ENCODE assay signal across 18 cellular contexts in genomic region chr15:66359740-66360139, GRCh38. TPM values are rescaled to one million over a fixed set of nuclear protein-coding genes. Genes with fewer than 3 reads are reported as not detected.
A peak's percentile ranks its signal among the peaks of the same experiment; 100 is the strongest.
DNase-seq lines count a peak whose midpoint lies in the region; ATAC-seq, FAIRE-seq and TF ChIP-seq lines count a peak whose summit lies in the region.
"Had no signal": no experiment of that assay in that cellular context is flagged by ENCODE, and none has a peak within 500 bp of the region (broad histone marks: within the 10 kb centered on the region; RNA-seq: fewer than 3 reads in every experiment).

No MANE protein-coding gene starts in this region.

- no peak overlapping the region for H3K9ac ChIP-seq in K562 (ENCODE audit: insufficient read depth in 1 of 2, low read depth in 2 of 2, low read length in 2 of 2)
- H3K9ac ChIP-seq: GM23248 had no signal

- H2AFZ ChIP-seq in K562 (ENCODE audit: low read depth, low read length) = no peak overlapping the region
- H2AFZ ChIP-seq: GM23248 had no signal

- WGBS in K562 (ENCODE audit: insufficient coverage, low coverage, missing lambda C conversion rate) = 70% methylated on average over 7 of the region's 7 CpGs
- WGBS in gastroesophageal sphincter (ENCODE audit: low coverage in 1 of 2), 2 donors = 79 to 90% methylated on average over 6 to 7 of the region's 7 CpGs

- no peaks in the 10 kb centered on the region for H3K9me3 Mint-ChIP-seq in mesothelial cell of epicardium
- H3K9me3 Mint-ChIP-seq: activated naive CD8-positive, alpha-beta T cell treated with anti-CD3 and anti-CD28 coated beads for 36 hours; T-helper 1 cell treated with Interleukin-12 subunit alpha and Interleukin-12 subunit beta and Interleukin-4 antibody, amounts not matched to agents 30 μg/mL and 1 μg/mL, for 36 hours had no signal

- BruUV-seq in K562 (replicated peaks; lab: Mats Ljungman, UMichigan) = no TSS peak

- DNase-seq in ELR (ENCODE audit: low read depth) (peak; percentile 13), K562 (ENCODE audit: extremely low read depth in 1 of 4, low spot score in 3 of 4) (no peak), mesothelial cell of epicardium (ENCODE audit: low spot score in 2 of 2, unreplicated experiment in 2 of 2) (no peak), EL (no peak), SW 1271 (lab: John Stamatoyannopoulos, UW) (no peak), HK-2 (ENCODE audit: unreplicated experiment) (no peak)
- DNase-seq: activated naive CD8-positive, alpha-beta T cell treated with anti-CD3 and anti-CD28 coated beads for 36 hours; activated T-cell treated with anti-CD3 and anti-CD28 coated beads for 4 hours; central memory CD4-positive, alpha-beta T cell; DMS79; GM23248; left cardiac atrium; NCI-H526; stimulated activated CD4-positive, alpha-beta T cell treated with anti-CD3 and anti-CD28 coated beads, Interleukin-15, amount 100 ng/mL, for 24 hours had no signal

- no peak overlapping the region for H3K4me3 Mint-ChIP-seq in mesothelial cell of epicardium
- H3K4me3 Mint-ChIP-seq: activated naive CD8-positive, alpha-beta T cell treated with anti-CD3 and anti-CD28 coated beads for 36 hours; T-helper 1 cell treated with Interleukin-12 subunit alpha and Interleukin-12 subunit beta and Interleukin-4 antibody, amounts not matched to agents 30 μg/mL and 1 μg/mL, for 36 hours had no signal

- no peak for TF ChIP-seq RAD21 in K562 (CRISPR knock-in tag; conservative IDR thresholded peaks at IDR 0.05 in 1 of 2, IDR thresholded peaks at IDR 0.05 in 1 of 2)

- POLR2A ChIA-PET in HEK293 (lab: Yijun Ruan, JAX) (no interaction called here), K562 (lab: Yijun Ruan, JAX) (no interaction called here)

- H3K27ac ChIP-seq in HEK293 (ENCODE audit: extremely low read depth, low read depth, low read length) (no peak overlapping the region), K562 (ENCODE audit: extremely low read depth, low read depth, low read length) (no peak overlapping the region), gastroesophageal sphincter (no peak overlapping the region)
- H3K27ac ChIP-seq: GM23248 had no signal

- H3K4me1 ChIP-seq in HEK293 (ENCODE audit: control insufficient read depth, insufficient read depth, low read length) = peaks cover 5% of the 10 kb centered on the region; the same call in 1 of the 2 replicates
- peaks cover 4 to 16% of the 10 kb centered on the region in 2 experiments; a peak in 4 of 5 replicates for H3K4me1 ChIP-seq in K562 (replicated peaks in 1 of 2; ENCODE audit: control insufficient read depth in 2 of 2, insufficient read depth in 2 of 2, low read length in 2 of 2)
- peaks cover 0 to 14% (median 0%) of the 10 kb centered on the region in 3 donors for H3K4me1 ChIP-seq in gastroesophageal sphincter

- H3K27ac Mint-ChIP-seq in mesothelial cell of epicardium = peak overlapping the region; percentile 33
- H3K27ac Mint-ChIP-seq: activated naive CD8-positive, alpha-beta T cell treated with anti-CD3 and anti-CD28 coated beads for 36 hours; T-helper 1 cell treated with Interleukin-12 subunit alpha and Interleukin-12 subunit beta and Interleukin-4 antibody, amounts not matched to agents 30 μg/mL and 1 μg/mL, for 36 hours had no signal

- H3K27me3 Mint-ChIP-seq in mesothelial cell of epicardium (ENCODE audit: low read depth) = no peaks in the 10 kb centered on the region
- H3K27me3 Mint-ChIP-seq: activated naive CD8-positive, alpha-beta T cell treated with anti-CD3 and anti-CD28 coated beads for 36 hours had no signal

- no peak for FAIRE-seq in K562 (lab: Jason Lieb, UNC)

- peaks cover 15% of the 10 kb centered on the region for H3K4me1 Mint-ChIP-seq in mesothelial cell of epicardium

- H3K9me1 ChIP-seq in K562 (ENCODE audit: control insufficient read depth, insufficient read depth, low read length) = no peaks in the 10 kb centered on the region

- TF ChIP-seq CTCF in HEK293 (tag by site-specific recombination; IDR thresholded peaks at IDR 0.05) (no peak), K562 (IDR thresholded peaks at IDR 0.05 in 2 of 3, conservative IDR thresholded peaks at IDR 0.05 in 1 of 3; ENCODE audit: insufficient read depth in 2 of 3, low read depth in 1 of 3, low read length in 3 of 3) (no peak), mesothelial cell of epicardium (IDR thresholded peaks at IDR 0.05; ENCODE audit: unreplicated experiment) (no peak), gastroesophageal sphincter (IDR thresholded peaks at IDR 0.05) (no peak)

- H3K36me3 ChIP-seq in HEK293 (ENCODE audit: control insufficient read depth in 2 of 2, insufficient read depth in 1 of 2, low read length in 2 of 2) (no peaks in the 10 kb centered on the region), K562 (ENCODE audit: control insufficient read depth, insufficient read depth, low read length) (no peaks in the 10 kb centered on the region), gastroesophageal sphincter (no peaks in the 10 kb centered on the region)

- peaks cover 17% of the 10 kb centered on the region for H3K79me2 ChIP-seq in K562 (ENCODE audit: control insufficient read depth, insufficient read depth, low read length)

- CTCF ChIA-PET in HEK293 (lab: Yijun Ruan, JAX) = interaction anchor here (0.7 kb wide), 2 partner anchors 138 to 339 kb away, joined by 3 read pairs; no protein-coding TSS in a partner anchor
- CTCF ChIA-PET in K562 (lab: Yijun Ruan, JAX; ENCODE audit: low intra/inter-chr PET ratio) = no interaction called here

- no peaks in the 10 kb centered on the region for H4K20me1 ChIP-seq in K562 (replicated peaks; ENCODE audit: control insufficient read depth, insufficient read depth, low read length)

- H3K9me3 ChIP-seq in HEK293 (ENCODE audit: control insufficient read depth, insufficient read depth, low read depth, low read length) = no peaks in the 10 kb centered on the region
- no peaks in the 10 kb centered on the region for H3K9me3 ChIP-seq in K562 (replicated peaks; ENCODE audit: control insufficient read depth, insufficient read depth, low read depth, low read length)
- no peaks in the 10 kb centered on the region for H3K9me3 ChIP-seq in gastroesophageal sphincter

- H3K4me2 ChIP-seq in K562 (ENCODE audit: insufficient read depth, low read length) = no peak overlapping the region

- H3K27me3 ChIP-seq in K562 (ENCODE audit: control insufficient read depth in 2 of 2, insufficient read depth in 2 of 2, low read length in 2 of 2) (no peaks in the 10 kb centered on the region), gastroesophageal sphincter (no peaks in the 10 kb centered on the region)

- TF ChIP-seq EP300 in K562 (IDR thresholded peaks at IDR 0.05; ENCODE audit: low read length) = no peak
- no peak for TF ChIP-seq EP300 in gastroesophageal sphincter (IDR thresholded peaks at IDR 0.05)

- in situ Hi-C loops in K562 (cut with MboI) = no loop called here

- H3K36me3 Mint-ChIP-seq in mesothelial cell of epicardium = no peaks in the 10 kb centered on the region

- ATAC-seq in K562 = no peak
- no peak for ATAC-seq in gastroesophageal sphincter
- ATAC-seq: activated CD4-positive, CD25-positive, alpha-beta regulatory T cell treated with anti-CD3 and anti-CD28 coated beads, Interleukin-2, amount 50 U/mL, for 24 hours; left cardiac atrium had no signal

- TF ChIP-seq POLR2A in K562 (conservative IDR thresholded peaks at IDR 0.05) = no peak
- no peak for TF ChIP-seq POLR2A in gastroesophageal sphincter (IDR thresholded peaks at IDR 0.05)

- H3K4me3 ChIP-seq in HEK293 (ENCODE audit: low read depth, low read length) (no peak overlapping the region), K562 (no peak overlapping the region), gastroesophageal sphincter (no peak overlapping the region)
- H3K4me3 ChIP-seq: GM23248 had no signal

- intact Hi-C loops in K562 (cut with micrococcal nuclease) = no loop called here

RNA-seq across cellular contexts. Expression of gene TIPIN, which starts 3.3 kb away (rescaled TPM):
- 21.9 and 44.7 TPM in 2 replicates for total RNA-seq in K562 (2011; cell fraction: chromatin; rRNA removed; ENCODE audit: low replicate concordance)
- 15.3 and 17.0 TPM in 2 replicates for total RNA-seq in K562 (2011; cell fraction: nucleolus; rRNA removed)
- 25.1 and 31.1 TPM in 2 replicates for total RNA-seq in K562 (2011; cell fraction: nucleoplasm; rRNA removed)
- total RNA-seq in K562 (2014; rRNA removed) (29.9 and 31.1 TPM in 2 replicates), K562 (2014; rRNA removed; fragmentation: Illumina TruSeq; extraction: Trizol) (45.8 and 64.9 TPM in 2 replicates), K562 (2015; rRNA removed; fragmentation: Illumina TruSeq; extraction: Trizol) (40.4 and 41.9 TPM in 2 replicates), K562 (2021) (27.4 and 28.0 TPM in 2 replicates), mesothelial cell of epicardium (9.5 to 10.5 TPM (median 10.2 TPM) in 3 replicates), gastroesophageal sphincter (1 to 10 TPM; 2.9 to 9.1 (median 4.3) TPM)
- polyA plus RNA-seq in K562 (2011; rRNA removed) (15.2 and 22.9 TPM in 2 replicates), K562 (2014; fragmentation: Illumina TruSeq; extraction: Trizol) (61.4 and 62.1 TPM in 2 replicates), K562 (2014; fragmentation: Nextera tagmentation; extraction: Ambion mirVana) (10 to 100 TPM; 55.6 to 58.9 TPM), K562 (2014; rRNA removed) (25.7 and 42.0 TPM in 2 replicates)
- 5.1 and 8.0 TPM in 2 replicates for polyA plus RNA-seq in K562 (2011; cell fraction: cytosol; rRNA removed)
- polyA plus RNA-seq in K562 (2011; cell fraction: nucleus; rRNA removed) = 6.7 and 7.4 TPM in 2 replicates
- polyA plus RNA-seq in K562 (2012) = 23.8 and 27.9 TPM in 2 replicates
- polyA minus RNA-seq in K562 (2011; rRNA and poly(A)+ RNA removed) = 37.5 and 43.0 TPM in 2 replicates
- polyA minus RNA-seq in K562 (2011; cell fraction: cytosol; rRNA and poly(A)+ RNA removed) = 12.2 and 18.7 TPM in 2 replicates
- polyA minus RNA-seq in K562 (2011; cell fraction: nucleus; rRNA and poly(A)+ RNA removed) = 7.7 and 14.1 TPM in 2 replicates

RNA-seq across cellular contexts. Expression of gene MAP2K1, which starts 27.0 kb away (rescaled TPM):
- total RNA-seq in K562 (2011; cell fraction: chromatin; rRNA removed; ENCODE audit: low replicate concordance) = 21.2 and 29.3 TPM in 2 replicates
- 13.3 and 13.7 TPM in 2 replicates for total RNA-seq in K562 (2011; cell fraction: nucleolus; rRNA removed)
- 19.4 and 21.1 TPM in 2 replicates for total RNA-seq in K562 (2011; cell fraction: nucleoplasm; rRNA removed)
- 30.0 and 37.6 TPM in 2 replicates for total RNA-seq in K562 (2014; rRNA removed)
- total RNA-seq in K562 (2014; rRNA removed; fragmentation: Illumina TruSeq; extraction: Trizol) = 29.3 and 29.7 TPM in 2 replicates
- total RNA-seq in K562 (2015; rRNA removed; fragmentation: Illumina TruSeq; extraction: Trizol) = 22.4 and 24.6 TPM in 2 replicates
- 55.9 and 58.3 TPM in 2 replicates for total RNA-seq in K562 (2021)
- 45.5 and 48.2 TPM in 2 replicates for polyA plus RNA-seq in K562 (2011; rRNA removed)
- polyA plus RNA-seq in K562 (2011; cell fraction: cytosol; rRNA removed) = 31.5 and 44.6 TPM in 2 replicates
- 18.0 and 20.6 TPM in 2 replicates for polyA plus RNA-seq in K562 (2011; cell fraction: nucleus; rRNA removed)
- polyA plus RNA-seq in K562 (2012) = 44.7 and 48.5 TPM in 2 replicates
- polyA plus RNA-seq in K562 (2014; fragmentation: Illumina TruSeq; extraction: Trizol) = 41.4 and 42.3 TPM in 2 replicates
- polyA plus RNA-seq in K562 (2014; fragmentation: Nextera tagmentation; extraction: Ambion mirVana) = 10 to 100 TPM in 1 of 2 experiments, 1 to 10 TPM in 1; 7.5 to 10.9 TPM
- 45.0 and 52.7 TPM in 2 replicates for polyA plus RNA-seq in K562 (2014; rRNA removed)
- polyA minus RNA-seq in K562 (2011; rRNA and poly(A)+ RNA removed) = 24.3 and 25.8 TPM in 2 replicates
- polyA minus RNA-seq in K562 (2011; cell fraction: cytosol; rRNA and poly(A)+ RNA removed) = 17.0 and 20.3 TPM in 2 replicates
- polyA minus RNA-seq in K562 (2011; cell fraction: nucleus; rRNA and poly(A)+ RNA removed) = 6.5 and 10.6 TPM in 2 replicates
- total RNA-seq in mesothelial cell of epicardium = 24.7 to 27.6 TPM (median 26.7 TPM) in 3 replicates
- total RNA-seq in gastroesophageal sphincter = 10 to 100 TPM; 27.7 to 47.1 (median 39.6) TPM
